In genomic region chr6:142694054-142694453, GRCh38 we compare ENCODE assay signal across 18 cellular contexts.
DNase-seq lines count a peak whose midpoint lies in the region; ATAC-seq and TF ChIP-seq lines count a peak whose summit lies in the region.
"Had no signal": no experiment of that assay in that cellular context is flagged by ENCODE, and none has a peak within 500 bp of the region (broad histone marks: within the 10 kb centered on the region; RNA-seq: fewer than 3 reads in every experiment).

No MANE protein-coding gene starts in this region.

- CTCF ChIA-PET in PC-3 (lab: Charles Lee) = no interaction called here

- no peak overlapping the region for H2AFZ ChIP-seq in PC-3 (ENCODE audit: low read length)
- H2AFZ ChIP-seq: parathyroid adenoma, PC-9 had no signal

- H3K4me3 ChIP-seq in PC-3 (ENCODE audit: low read length) (no peak overlapping the region), transverse colon (no peak overlapping the region)
- H3K4me3 ChIP-seq: left lung, PC-9 had no signal

- TF ChIP-seq EP300 in transverse colon (IDR thresholded peaks at IDR 0.05; ENCODE audit: low read depth) = no peak

- H3K4me1 ChIP-seq in PC-3 (ENCODE audit: insufficient read depth, low read length) (peaks cover 32% of the 10 kb centered on the region), transverse colon (peaks cover 0 to 12% (median 5%) of the 10 kb centered on the region in 4 donors)
- H3K4me1 ChIP-seq: parathyroid adenoma had no signal

- H3K36me3 ChIP-seq in PC-3 (ENCODE audit: low read depth, low read length) = no peaks in the 10 kb centered on the region
- no peaks in the 10 kb centered on the region for H3K36me3 ChIP-seq in transverse colon
- H3K36me3 ChIP-seq: left lung, WERI-Rb-1 had no signal

- ATAC-seq in PC-3 = no peak
- ATAC-seq in HG02884 (IDR thresholded peaks at IDR 0.05; ENCODE audit: unreplicated experiment) = no peak

- H3K27me3 ChIP-seq in PC-3 (ENCODE audit: low read length) (no peaks in the 10 kb centered on the region), transverse colon (no peaks in the 10 kb centered on the region)
- H3K27me3 ChIP-seq: left lung had no signal

- no peak for TF ChIP-seq POLR2A in transverse colon (IDR thresholded peaks at IDR 0.05)

- H3K9ac ChIP-seq in PC-3 (ENCODE audit: low read length) = peak overlapping the region; percentile 32; the same call in 1 of the 2 replicates
- H3K9ac ChIP-seq: parathyroid adenoma had no signal

- no peaks in the 10 kb centered on the region for H4K20me1 ChIP-seq in PC-3 (ENCODE audit: low read length)

- no peak overlapping the region for H3K4me2 ChIP-seq in PC-3 (ENCODE audit: low read length)
- H3K4me2 ChIP-seq: PC-9 had no signal

- BruUV-seq in PC-3 (replicated peaks; lab: Mats Ljungman, UMichigan) = no TSS peak

- DNase-seq in stimulated activated CD4-positive, alpha-beta T cell treated with anti-CD3 and anti-CD28 coated beads, Interleukin-15, amount 100 ng/mL, for 24 hours = peak; percentile 7
- no peak for DNase-seq in stimulated activated CD4-positive, alpha-beta T cell treated with anti-CD3 and anti-CD28 coated beads, Interleukin-12 subunit alpha, Interleukin-12 subunit beta, amount 100 ng/mL, for 4 hours
- DNase-seq in PC-3 (no peak), fibroblast of peridontal ligament (ENCODE audit: extremely low read depth) (peak; percentile 43), NCI-H1092 treated with DMSO at 0.1 percent for 48 hours (lab: John Stamatoyannopoulos, UW) (no peak), transverse colon (no peak)
- DNase-seq in activated CD4-positive, CD25-positive, alpha-beta regulatory T cell treated with anti-CD3 and anti-CD28 coated beads, Interleukin-2, amount 50 U/mL, for 72 hours = no peak
- DNase-seq: activated gamma-delta T cell; AML-193; KBM-7; left lung; NCI-H1436; NCI-H524; PC-9; stimulated activated naive CD4-positive, alpha-beta T cell treated with Interleukin-2 at 50 U/mL for 16 hours; WERI-Rb-1 had no signal

- H3K9me2 ChIP-seq in PC-3 (replicated peaks; ENCODE audit: low read length) = no peaks in the 10 kb centered on the region

- in situ Hi-C loops in transverse colon (cut with MboI; ENCODE audit: low pct_ligation_motif_present in 1 of 4, low pct_unique_long_range_greater_than_20kb in 1 of 4, low sequenced_read_pairs in 3 of 4) = loop anchor here (5.0 to 25.0 kb wide), 5 partner anchors 191 to 718 kb away; no protein-coding TSS in a partner anchor

- no peaks in the 10 kb centered on the region for H3K9me3 ChIP-seq in PC-3 (ENCODE audit: low read length)
- H3K9me3 ChIP-seq in transverse colon = no peaks in the 10 kb centered on the region
- H3K9me3 ChIP-seq: left lung had no signal

- 65 to 68% methylated on average over 2 of the region's 2 CpGs for WGBS in transverse colon (ENCODE audit: low coverage in 1 of 2), 2 donors

- intact Hi-C loops in PC-3 (cut with micrococcal nuclease) = loop anchor here (5.0 to 10.0 kb wide), 5 partner anchors 151 to 361 kb away; no protein-coding TSS in a partner anchor
- intact Hi-C loops in transverse colon (cut with DNase I; ENCODE audit: low total_unique reads) = loop anchor here (5.0 kb wide), 1 partner anchor 333 kb away; no protein-coding TSS in a partner anchor

- H3K27ac ChIP-seq in PC-3 (ENCODE audit: low read length) (peak overlapping the region; percentile 42), transverse colon (no peak overlapping the region)
- H3K27ac ChIP-seq: left lung, parathyroid adenoma, PC-9, WERI-Rb-1 had no signal

- TF ChIP-seq CTCF in PC-3 (conservative IDR thresholded peaks at IDR 0.05; ENCODE audit: low read depth, low read length) (no peak), transverse colon (IDR thresholded peaks at IDR 0.05) (no peak)

- POLR2A ChIA-PET in PC-3 (lab: Charles Lee; ENCODE audit: unreplicated experiment) = no interaction called here

- no peaks in the 10 kb centered on the region for H3F3A ChIP-seq in PC-3 (ENCODE audit: low read length, unreplicated experiment)

- H3K79me2 ChIP-seq in PC-3 (ENCODE audit: low read length) = no peaks in the 10 kb centered on the region
- H3K79me2 ChIP-seq: parathyroid adenoma had no signal

Comparison
In these comparisons a context has a peak if more than half of its experiments do, and no peak if none do; other contexts are left out.
1. DNase-seq: peak in stimulated activated CD4-positive, alpha-beta T cell treated with anti-CD3 and anti-CD28 coated beads, Interleukin-15, amount 100 ng/mL, for 24 hours (single experiment) and fibroblast of peridontal ligament (single experiment); none in stimulated activated CD4-positive, alpha-beta T cell treated with anti-CD3 and anti-CD28 coated beads, Interleukin-12 subunit alpha, Interleukin-12 subunit beta, amount 100 ng/mL, for 4 hours (single experiment), PC-3 (single experiment), NCI-H1092 treated with DMSO at 0.1 percent for 48 hours (single experiment), transverse colon (single experiment) and activated CD4-positive, CD25-positive, alpha-beta regulatory T cell treated with anti-CD3 and anti-CD28 coated beads, Interleukin-2, amount 50 U/mL, for 72 hours (single experiment).